In the genomic region with DNA sequence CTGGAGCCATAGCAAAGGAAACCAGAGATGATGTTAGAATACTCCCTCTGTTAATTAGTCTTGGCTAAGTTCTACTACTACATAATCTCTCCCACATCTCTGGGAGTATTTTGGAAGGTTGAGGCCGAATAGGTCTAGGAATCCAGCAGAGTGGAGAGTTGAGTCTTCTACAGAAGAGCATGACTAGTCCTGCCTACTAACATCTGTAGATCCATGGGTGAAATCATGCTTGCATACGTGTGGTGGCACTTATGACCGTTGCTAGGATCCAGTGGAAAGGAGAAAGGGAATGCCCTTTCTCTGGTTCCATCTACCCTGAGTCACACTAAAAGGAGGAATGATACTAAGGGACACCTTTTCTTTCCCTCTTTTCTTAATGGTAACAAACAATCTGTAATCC, we compare ENCODE assay signal across 8 cellular contexts.
"Had no signal": no experiment of that assay in that cellular context is flagged by ENCODE, and none has a peak within 500 bp of the region (broad histone marks: within the 10 kb centered on the region; RNA-seq: fewer than 3 reads in every experiment).

No MANE protein-coding gene starts in this region.

- H3K4me3 Mint-ChIP-seq: IgD-negative memory B cell had no signal

- H3K36me3 Mint-ChIP-seq: IgD-negative memory B cell had no signal

- H3K27ac Mint-ChIP-seq: IgD-negative memory B cell had no signal

- H3K9ac ChIP-seq: KMS-11 had no signal

- H3K4me3 ChIP-seq: K562 had no signal

- H3K4me2 ChIP-seq: KMS-11 had no signal

- ATAC-seq: K562 had no signal

- FAIRE-seq: HTR-8/SVneo, K562 had no signal

- H3K9me3 Mint-ChIP-seq: IgD-negative memory B cell had no signal

- H3K4me1 Mint-ChIP-seq: IgD-negative memory B cell had no signal

- H3K27ac ChIP-seq: HL-60, KMS-11 had no signal

- H3K27me3 Mint-ChIP-seq: IgD-negative memory B cell had no signal

- DNase-seq: IMR-90, KBM-7, KG1 had no signal
